In genomic region chr13:91228083-91228482, GRCh38 we compare ENCODE assay signal across 31 cellular contexts.
"Had no signal": no experiment of that assay in that cellular context is flagged by ENCODE, and none has a peak within 500 bp of the region (broad histone marks: within the 10 kb centered on the region; RNA-seq: fewer than 3 reads in every experiment).

No MANE protein-coding gene starts in this region.

- H3K9me3 ChIP-seq: adrenal gland, breast epithelium, colonic mucosa, esophagus squamous epithelium, gastroesophageal sphincter had no signal

- H3K36me3 ChIP-seq: adrenal gland, breast epithelium, cardiac muscle cell, colonic mucosa, esophagus squamous epithelium, gastroesophageal sphincter, heart right ventricle, WERI-Rb-1 had no signal

- H3K27me3 ChIP-seq: adrenal gland, breast epithelium, cardiac muscle cell, colonic mucosa, esophagus squamous epithelium, gastroesophageal sphincter had no signal

- H3K4me3 ChIP-seq: adrenal gland, breast epithelium, cardiac muscle cell, colonic mucosa, esophagus squamous epithelium, gastroesophageal sphincter, heart right ventricle had no signal

- H3K27ac ChIP-seq: adrenal gland, breast epithelium, cardiac muscle cell, colonic mucosa, epithelial cell of prostate, esophagus squamous epithelium, gastroesophageal sphincter, heart right ventricle, WERI-Rb-1 had no signal

- FAIRE-seq: astrocyte, endometrium, endothelial cell of umbilical vein had no signal

- H3K4me1 ChIP-seq: adrenal gland, breast epithelium, colonic mucosa, esophagus squamous epithelium, gastroesophageal sphincter, heart right ventricle had no signal

- DNase-seq: activated B cell treated with CpG ODN at 0.5 μM for 24 hours; activated CD4-positive, alpha-beta memory T cell treated with anti-CD3 and anti-CD28 coated beads for 36 hours; activated CD4-positive, alpha-beta T cell treated with anti-CD3 and anti-CD28 coated beads for 48 hours; activated CD4-positive, alpha-beta T cell treated with anti-CD3 and anti-CD28 coated beads, Interleukin-2, amount 50 U/mL, for 1 hour; activated CD8-positive, alpha-beta memory T cell treated with anti-CD3 and anti-CD28 coated beads, Interleukin-2, amount 10 ng/mL, durations not matched to agents 7 days and 5 days; activated CD8-positive, alpha-beta memory T cell treated with anti-CD3 and anti-CD28 coated beads, Interleukin-2, amount 50 U/mL, for 4 hours; activated CD8-positive, alpha-beta T cell treated with anti-CD3 and anti-CD28 coated beads, Interleukin-2, amount 10 ng/mL, durations not matched to agents 7 days and 5 days; activated effector memory CD4-positive, alpha-beta T cell treated with anti-CD3 and anti-CD28 coated beads, Interleukin-2, amount 50 U/mL, for 16 hours; activated naive CD4-positive, alpha-beta T cell treated with anti-CD3 and anti-CD28 coated beads for 36 hours; activated naive CD8-positive, alpha-beta T cell treated with anti-CD3 and anti-CD28 coated beads for 36 hours; activated naive CD8-positive, alpha-beta T cell treated with anti-CD3 and anti-CD28 coated beads, Interleukin-2, amount 50 U/mL, for 24 hours; activated T-cell treated with anti-CD3 and anti-CD28 coated beads, Interleukin-2, amount 50 U/mL, for 1 hour; activated T-cell treated with anti-CD3 and anti-CD28 coated beads, Interleukin-2, amount 50 U/mL, for 48 hours; adrenal gland; anterior cingulate cortex; central memory CD4-positive, alpha-beta T cell; cerebellar nuclear complex; colonic mucosa; effector CD8-positive, alpha-beta T cell; esophagus squamous epithelium; foreskin melanocyte; heart right ventricle; T-helper 2 cell; WERI-Rb-1 had no signal
